ENCODE assay signal across 8 cellular contexts in the genomic region with DNA sequence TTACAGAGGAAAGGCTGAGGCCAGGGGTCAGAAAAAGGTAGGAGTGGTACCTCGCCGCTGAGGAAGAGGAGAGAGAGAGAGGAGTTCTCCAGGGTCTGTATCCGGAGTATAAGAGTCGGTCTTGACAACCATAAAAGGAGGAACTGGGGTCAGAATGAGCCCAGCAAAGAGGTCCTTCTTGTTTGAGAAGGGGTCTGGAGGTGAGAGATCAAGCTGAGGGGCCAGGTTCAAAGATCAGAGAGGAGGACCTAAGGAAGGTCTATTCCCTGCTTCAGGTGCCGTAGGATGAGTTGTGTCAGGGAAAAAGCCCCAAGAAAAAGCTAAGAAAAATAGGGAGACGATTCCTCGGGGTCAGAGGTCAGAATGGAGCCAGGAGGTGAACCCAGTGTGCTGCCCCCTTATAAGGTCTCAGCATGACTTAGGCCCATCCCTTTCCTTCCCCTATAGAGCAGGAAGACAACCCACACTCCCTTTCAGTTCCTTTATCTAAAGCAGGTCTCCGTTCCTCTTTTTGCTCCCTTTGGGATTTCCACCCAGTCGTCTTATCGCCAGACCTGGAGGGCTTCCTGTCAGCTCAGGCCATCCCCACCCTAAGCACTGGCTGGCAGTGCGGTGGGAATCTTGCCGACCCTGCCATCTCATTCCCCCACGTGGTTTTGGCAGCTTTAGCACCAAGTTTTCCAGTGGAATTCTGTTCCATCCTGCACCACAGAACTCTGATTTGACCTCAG. TPM values are rescaled to one million over a fixed set of nuclear protein-coding genes. Genes with fewer than 3 reads are reported as not detected.
DNase-seq lines count a peak whose midpoint lies in the region; ATAC-seq and TF ChIP-seq lines count a peak whose summit lies in the region.

No MANE protein-coding gene starts in this region.

- TSS peak; percentile 52 for BruUV-seq in HCT116 (replicated peaks; lab: Mats Ljungman, UMichigan)

- TF ChIP-seq CTCF in HCT116 (IDR thresholded peaks at IDR 0.05 in 2 of 3, conservative IDR thresholded peaks at IDR 0.05 in 1 of 3; ENCODE audit: borderline replicate concordance in 1 of 3, insufficient read depth in 1 of 3, low read depth in 2 of 3, low read length in 2 of 3) (no peak), coronary artery (IDR thresholded peaks at IDR 0.05) (no peak), mesothelial cell of epicardium (IDR thresholded peaks at IDR 0.05; ENCODE audit: unreplicated experiment) (no peak)

- peak overlapping the region; percentile 90 for H3K27ac ChIP-seq in CD4-positive, CD25-positive, alpha-beta regulatory T cell (ENCODE audit: insufficient read depth, low read length, poor library complexity, severe bottlenecking)
- H3K27ac ChIP-seq in HCT116 (ENCODE audit: low read depth, low read length): peak overlapping the region; percentile 44; the same call in 1 of the 2 replicates
- peak overlapping the region; percentile 84 to 92 for H3K27ac ChIP-seq in coronary artery

- no peak overlapping the region for H2AFZ ChIP-seq in HCT116 (ENCODE audit: low read depth, low read length, poor library complexity, severe bottlenecking)

- peak overlapping the region; percentile 94 to 100 (median 98) for H3K27ac Mint-ChIP-seq in CD4-positive, CD25-positive, alpha-beta regulatory T cell
- H3K27ac Mint-ChIP-seq in mesothelial cell of epicardium: peak overlapping the region; percentile 94

- no peak for TF ChIP-seq RAD21 in HCT116 (IDR thresholded peaks at IDR 0.05; ENCODE audit: low read depth)

- H3K27me3 Mint-ChIP-seq in CD4-positive, CD25-positive, alpha-beta regulatory T cell: no peaks in the 10 kb centered on the region
- no peaks in the 10 kb centered on the region for H3K27me3 Mint-ChIP-seq in mesothelial cell of epicardium (ENCODE audit: low read depth)

- peak overlapping the region; percentile 96 for H3K4me3 ChIP-seq in CD4-positive, CD25-positive, alpha-beta regulatory T cell (ENCODE audit: low read depth, low read length)
- H3K4me3 ChIP-seq in HCT116 (replicated peaks in 1 of 2; ENCODE audit: low read depth in 1 of 2, low read length in 2 of 2) (peak overlapping the region; percentile 92 to 98), coronary artery (peak overlapping the region; percentile 100)

- no peaks in the 10 kb centered on the region for H3K9me2 ChIP-seq in HCT116 (ENCODE audit: insufficient read depth)

- POLR2A ChIA-PET in HCT116 (lab: Charles Lee): interaction anchor here (1.0 kb wide), 1 partner anchor 13 kb away, joined by 6 read pairs; no protein-coding TSS in a partner anchor

- H3K9me3 ChIP-seq in CD4-positive, CD25-positive, alpha-beta regulatory T cell (ENCODE audit: control insufficient read depth in 2 of 2, low read length in 2 of 2): no peaks in the 10 kb centered on the region
- H3K9me3 ChIP-seq in HCT116 (ENCODE audit: control insufficient read depth in 1 of 2, insufficient read depth in 1 of 2, low read depth in 1 of 2, low read length in 2 of 2): no peaks in the 10 kb centered on the region

- H3K9me3 Mint-ChIP-seq in CD4-positive, CD25-positive, alpha-beta regulatory T cell: peaks cover 0 to 1% (median 0%) of the 10 kb centered on the region in 7 donors
- no peaks in the 10 kb centered on the region for H3K9me3 Mint-ChIP-seq in mesothelial cell of epicardium

- peaks cover 23% of the 10 kb centered on the region for H3K36me3 Mint-ChIP-seq in CD4-positive, CD25-positive, alpha-beta regulatory T cell
- peaks cover 16% of the 10 kb centered on the region for H3K36me3 Mint-ChIP-seq in mesothelial cell of epicardium

- H3K9ac ChIP-seq in HCT116 (ENCODE audit: low read length): peak overlapping the region; percentile 75

- no peaks in the 10 kb centered on the region for H4K20me1 ChIP-seq in HCT116 (ENCODE audit: insufficient read depth)

- peak in 1 of 3 donors; percentile 51 for DNase-seq in CD4-positive, CD25-positive, alpha-beta regulatory T cell
- DNase-seq in HCT116 (ENCODE audit: low read depth, low spot score): no peak
- peak; percentile 15 for DNase-seq in OCI-M2 (lab: John Stamatoyannopoulos, UW; ENCODE audit: unreplicated experiment)
- no peak for DNase-seq in coronary artery (ENCODE audit: low spot score)
- no peak for DNase-seq in mesothelial cell of epicardium (ENCODE audit: low spot score in 2 of 2, unreplicated experiment in 2 of 2)
- no peak for DNase-seq in sciatic nerve (ENCODE audit: low spot score)
- no peak for DNase-seq in activated CD4-positive, CD25-positive, alpha-beta regulatory T cell (lab: John Stamatoyannopoulos, UW)
- no peak for DNase-seq in NCI-H510A treated with DMSO at 0.1 percent for 48 hours (lab: John Stamatoyannopoulos, UW)

- H3K27me3 ChIP-seq in CD4-positive, CD25-positive, alpha-beta regulatory T cell (ENCODE audit: control insufficient read depth, insufficient read depth, low read length): no peaks in the 10 kb centered on the region
- no peaks in the 10 kb centered on the region for H3K27me3 ChIP-seq in HCT116 (ENCODE audit: insufficient read depth, low read length)

- H3K79me2 ChIP-seq in HCT116 (ENCODE audit: insufficient read depth, low read length): peaks cover 19% of the 10 kb centered on the region

- peaks cover 17 to 47% (median 23%) of the 10 kb centered on the region in 4 donors for H3K4me1 Mint-ChIP-seq in CD4-positive, CD25-positive, alpha-beta regulatory T cell
- peaks cover 14% of the 10 kb centered on the region for H3K4me1 Mint-ChIP-seq in mesothelial cell of epicardium

- H3K36me3 ChIP-seq in CD4-positive, CD25-positive, alpha-beta regulatory T cell (ENCODE audit: control insufficient read depth, insufficient read depth, low read length): peaks cover 33% of the 10 kb centered on the region
- H3K36me3 ChIP-seq in HCT116 (ENCODE audit: control insufficient read depth in 1 of 2, insufficient read depth in 2 of 2, low read length in 2 of 2): peaks cover 0 to 8% of the 10 kb centered on the region in 2 experiments; a peak in 2 of 4 replicates

- no peak for TF ChIP-seq POLR2A in HCT116 (IDR thresholded peaks at IDR 0.05; ENCODE audit: borderline replicate concordance, extremely low read depth, insufficient read depth, insufficient read length)

- CTCF ChIA-PET in HCT116 (lab: Charles Lee): interaction anchor here (1.0 kb wide), 1 partner anchor 149 kb away, joined by 3 read pairs; no protein-coding TSS in a partner anchor

- peak overlapping the region; percentile 91 for H3K4me2 ChIP-seq in HCT116 (ENCODE audit: low read length)

- intact Hi-C loops in HCT116 (cut with micrococcal nuclease) (loop anchor here (10.0 kb wide), 2 partner anchors 145 to 295 kb away; no protein-coding TSS in a partner anchor), sciatic nerve (cut with DNase I) (no loop called here)

- ATAC-seq in CD4-positive, CD25-positive, alpha-beta regulatory T cell (ENCODE audit: low read depth in 2 of 2): no peak
- peak; percentile 7 for ATAC-seq in HCT116
- ATAC-seq in sciatic nerve: no peak

- H3K4me3 Mint-ChIP-seq in CD4-positive, CD25-positive, alpha-beta regulatory T cell: peak overlapping the region; percentile 91 to 100 (median 94)
- H3K4me3 Mint-ChIP-seq in mesothelial cell of epicardium: peak overlapping the region; percentile 95

- RAD21 ChIA-PET in HCT116 (lab: Charles Lee; ENCODE audit: low non-redundant PET in 1 of 2, low total read pairs in 2 of 2, uncharacterized antibody in 2 of 2, unreplicated experiment in 2 of 2): no interaction called here

- peaks cover 19% of the 10 kb centered on the region for H3K4me1 ChIP-seq in CD4-positive, CD25-positive, alpha-beta regulatory T cell (ENCODE audit: control insufficient read depth, insufficient read depth, low read length, poor library complexity, severe bottlenecking)
- peaks cover 5 to 14% of the 10 kb centered on the region in 2 experiments; a peak in 3 of 4 replicates for H3K4me1 ChIP-seq in HCT116 (ENCODE audit: control insufficient read depth in 1 of 2, insufficient read depth in 2 of 2, low read length in 2 of 2)

TF ChIP-seq in HCT116, 20 proteins besides CTCF, POLR2A, EP300 and RAD21 (continues in another document):
- no peak for TF ChIP-seq ZNF274 (IDR thresholded peaks at IDR 0.05; ENCODE audit: low read depth, low read length)
- TF ChIP-seq, protein P1, sequence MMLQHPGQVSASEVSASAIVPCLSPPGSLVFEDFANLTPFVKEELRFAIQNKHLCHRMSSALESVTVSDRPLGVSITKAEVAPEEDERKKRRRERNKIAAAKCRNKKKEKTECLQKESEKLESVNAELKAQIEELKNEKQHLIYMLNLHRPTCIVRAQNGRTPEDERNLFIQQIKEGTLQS (IDR thresholded peaks at IDR 0.05): no peak
- TF ChIP-seq, protein P2, sequence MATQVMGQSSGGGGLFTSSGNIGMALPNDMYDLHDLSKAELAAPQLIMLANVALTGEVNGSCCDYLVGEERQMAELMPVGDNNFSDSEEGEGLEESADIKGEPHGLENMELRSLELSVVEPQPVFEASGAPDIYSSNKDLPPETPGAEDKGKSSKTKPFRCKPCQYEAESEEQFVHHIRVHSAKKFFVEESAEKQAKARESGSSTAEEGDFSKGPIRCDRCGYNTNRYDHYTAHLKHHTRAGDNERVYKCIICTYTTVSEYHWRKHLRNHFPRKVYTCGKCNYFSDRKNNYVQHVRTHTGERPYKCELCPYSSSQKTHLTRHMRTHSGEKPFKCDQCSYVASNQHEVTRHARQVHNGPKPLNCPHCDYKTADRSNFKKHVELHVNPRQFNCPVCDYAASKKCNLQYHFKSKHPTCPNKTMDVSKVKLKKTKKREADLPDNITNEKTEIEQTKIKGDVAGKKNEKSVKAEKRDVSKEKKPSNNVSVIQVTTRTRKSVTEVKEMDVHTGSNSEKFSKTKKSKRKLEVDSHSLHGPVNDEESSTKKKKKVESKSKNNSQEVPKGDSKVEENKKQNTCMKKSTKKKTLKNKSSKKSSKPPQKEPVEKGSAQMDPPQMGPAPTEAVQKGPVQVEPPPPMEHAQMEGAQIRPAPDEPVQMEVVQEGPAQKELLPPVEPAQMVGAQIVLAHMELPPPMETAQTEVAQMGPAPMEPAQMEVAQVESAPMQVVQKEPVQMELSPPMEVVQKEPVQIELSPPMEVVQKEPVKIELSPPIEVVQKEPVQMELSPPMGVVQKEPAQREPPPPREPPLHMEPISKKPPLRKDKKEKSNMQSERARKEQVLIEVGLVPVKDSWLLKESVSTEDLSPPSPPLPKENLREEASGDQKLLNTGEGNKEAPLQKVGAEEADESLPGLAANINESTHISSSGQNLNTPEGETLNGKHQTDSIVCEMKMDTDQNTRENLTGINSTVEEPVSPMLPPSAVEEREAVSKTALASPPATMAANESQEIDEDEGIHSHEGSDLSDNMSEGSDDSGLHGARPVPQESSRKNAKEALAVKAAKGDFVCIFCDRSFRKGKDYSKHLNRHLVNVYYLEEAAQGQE (IDR thresholded peaks at IDR 0.05; ENCODE audit: low read depth): no peak

RNA-seq across cellular contexts. Expression of gene MTMR14, which starts 0.7 kb away (rescaled TPM):
- 97.4 TPM for total RNA-seq in CD4-positive, CD25-positive, alpha-beta regulatory T cell
- 10 to 100 TPM; 66.8 to 90.2 (median 80.9) TPM for polyA plus RNA-seq in CD4-positive, CD25-positive, alpha-beta regulatory T cell
- total RNA-seq in HCT116 (2021; ENCODE audit: unreplicated experiment) (31.1 TPM), mesothelial cell of epicardium (32.6 to 34.9 TPM (median 34.6 TPM) in 3 replicates), sciatic nerve (35.5 TPM)
- polyA plus RNA-seq in HCT116 (2012): 27.4 and 32.3 TPM in 2 replicates

RNA-seq across cellular contexts. Expression of gene CPNE9, which starts 53.7 kb away (rescaled TPM):
- total RNA-seq in CD4-positive, CD25-positive, alpha-beta regulatory T cell: not detected
- not detected for polyA plus RNA-seq in CD4-positive, CD25-positive, alpha-beta regulatory T cell
- total RNA-seq in HCT116 (2021; ENCODE audit: unreplicated experiment) (0.98 TPM), mesothelial cell of epicardium (0.42 TPM in 1 of 3 replicates, not detected in the others), sciatic nerve (not detected)
- polyA plus RNA-seq in HCT116 (2012): 0.74 and 1.7 TPM in 2 replicates
